In genomic region chr5:56466136-56466816, GRCh38 we compare ENCODE assay signal across 22 cellular contexts.
DNase-seq lines count a peak whose midpoint lies in the region; ATAC-seq and TF ChIP-seq lines count a peak whose summit lies in the region.
"Had no signal": no experiment of that assay in that cellular context is flagged by ENCODE, and none has a peak within 500 bp of the region (broad histone marks: within the 10 kb centered on the region; RNA-seq: fewer than 3 reads in every experiment).

No MANE protein-coding gene starts in this region.

- peak overlapping the region; percentile 68 for H3K27ac ChIP-seq in BLaER1
- H3K27ac ChIP-seq: SJSA1, VCaP had no signal

- H3K27me3 Mint-ChIP-seq in endothelial cell (ENCODE audit: unreplicated experiment) (no peaks in the 10 kb centered on the region), mesothelial cell of epicardium (ENCODE audit: low read depth) (no peaks in the 10 kb centered on the region)
- no peaks in the 10 kb centered on the region for H3K27me3 Mint-ChIP-seq in activated naive CD8-positive, alpha-beta T cell treated with anti-CD3 and anti-CD28 coated beads, Interleukin-2, amount 50 U/mL, for 24 hours
- H3K27me3 Mint-ChIP-seq: activated naive CD4-positive, alpha-beta T cell treated with anti-CD3 and anti-CD28 coated beads, Interleukin-2, amount 50 U/mL, for 24 hours; CD4-positive, alpha-beta memory T cell had no signal

- in situ Hi-C loops in KBM-7 (cut with MboI; ENCODE audit: low pct_unique_long_range_greater_than_20kb, low sequenced_read_pairs): no loop called here

- no peak overlapping the region for H3K9ac ChIP-seq in BLaER1

- H3K9me3 Mint-ChIP-seq in endothelial cell (ENCODE audit: unreplicated experiment) (no peaks in the 10 kb centered on the region), mesothelial cell of epicardium (no peaks in the 10 kb centered on the region)
- H3K9me3 Mint-ChIP-seq in activated naive CD8-positive, alpha-beta T cell treated with anti-CD3 and anti-CD28 coated beads, Interleukin-2, amount 50 U/mL, for 24 hours: no peaks in the 10 kb centered on the region
- H3K9me3 Mint-ChIP-seq: activated naive CD4-positive, alpha-beta T cell treated with anti-CD3 and anti-CD28 coated beads, Interleukin-2, amount 50 U/mL, for 24 hours; CD4-positive, alpha-beta memory T cell; neural crest cell had no signal

- peaks cover 10% of the 10 kb centered on the region for H3K9me3 ChIP-seq in BLaER1
- H3K9me3 ChIP-seq: esophagus muscularis mucosa, gastrocnemius medialis, SJSA1 had no signal

- peak; percentile 17 for DNase-seq in KBM-7
- no peak for DNase-seq in endothelial cell (ENCODE audit: low spot score)
- no peak for DNase-seq in mesothelial cell of epicardium (ENCODE audit: low spot score in 2 of 2, unreplicated experiment in 2 of 2)
- DNase-seq in stimulated activated CD8-positive, alpha-beta memory T cell treated with anti-CD3 and anti-CD28 coated beads, Interleukin-4, amount 100 ng/mL, for 48 hours: no peak
- DNase-seq in islet precursor cell: no peak
- DNase-seq in activated naive CD8-positive, alpha-beta T cell treated with anti-CD3 and anti-CD28 coated beads, Interleukin-2, amount 50 U/mL, for 24 hours: no peak
- DNase-seq: activated CD4-positive, alpha-beta T cell treated with anti-CD3 and anti-CD28 coated beads, Interleukin-2, amount 50 U/mL, for 1 hour; aorta; CD4-positive, alpha-beta memory T cell; effector CD8-positive, alpha-beta T cell; gastrocnemius medialis; NCI-H1092 treated with DMSO at 0.1 percent for 48 hours; NCI-H2107; NCI-H510A had no signal

- H3K4me3 ChIP-seq in BLaER1: no peak overlapping the region
- H3K4me3 ChIP-seq: esophagus muscularis mucosa, gastrocnemius medialis, SJSA1 had no signal

- H3K4me1 Mint-ChIP-seq in endothelial cell (ENCODE audit: unreplicated experiment) (peaks cover 28% of the 10 kb centered on the region), mesothelial cell of epicardium (peaks cover 44% of the 10 kb centered on the region)
- peaks cover 1% of the 10 kb centered on the region for H3K4me1 Mint-ChIP-seq in activated naive CD8-positive, alpha-beta T cell treated with anti-CD3 and anti-CD28 coated beads, Interleukin-2, amount 50 U/mL, for 24 hours

- no peak for ATAC-seq in HG03460 (IDR thresholded peaks at IDR 0.05; ENCODE audit: unreplicated experiment)
- ATAC-seq in activated naive CD8-positive, alpha-beta T cell treated with anti-CD3 and anti-CD28 coated beads, Interleukin-2, amount 50 U/mL, for 24 hours: no peak
- ATAC-seq: Panc1 had no signal

- H3K27me3 ChIP-seq in BLaER1: no peaks in the 10 kb centered on the region
- H3K27me3 ChIP-seq: esophagus muscularis mucosa, gastrocnemius medialis, SJSA1 had no signal

- H4K20me1 ChIP-seq in BLaER1: no peaks in the 10 kb centered on the region

- TF ChIP-seq CTCF in endothelial cell (IDR thresholded peaks at IDR 0.05; ENCODE audit: unreplicated experiment) (no peak), mesothelial cell of epicardium (IDR thresholded peaks at IDR 0.05; ENCODE audit: unreplicated experiment) (no peak)

- peak overlapping the region; percentile 82 for H3K27ac Mint-ChIP-seq in endothelial cell (ENCODE audit: unreplicated experiment)
- H3K27ac Mint-ChIP-seq in mesothelial cell of epicardium: peak overlapping the region; percentile 57
- no peak overlapping the region for H3K27ac Mint-ChIP-seq in activated naive CD8-positive, alpha-beta T cell treated with anti-CD3 and anti-CD28 coated beads, Interleukin-2, amount 50 U/mL, for 24 hours
- H3K27ac Mint-ChIP-seq: activated naive CD4-positive, alpha-beta T cell treated with anti-CD3 and anti-CD28 coated beads, Interleukin-2, amount 50 U/mL, for 24 hours; CD4-positive, alpha-beta memory T cell had no signal

- no peaks in the 10 kb centered on the region for H3K36me3 ChIP-seq in BLaER1
- H3K36me3 ChIP-seq: esophagus muscularis mucosa, gastrocnemius medialis, SJSA1 had no signal

- H3K4me3 Mint-ChIP-seq in endothelial cell (ENCODE audit: unreplicated experiment): no peak overlapping the region
- no peak overlapping the region for H3K4me3 Mint-ChIP-seq in mesothelial cell of epicardium
- H3K4me3 Mint-ChIP-seq in activated naive CD8-positive, alpha-beta T cell treated with anti-CD3 and anti-CD28 coated beads, Interleukin-2, amount 50 U/mL, for 24 hours: no peak overlapping the region
- H3K4me3 Mint-ChIP-seq: activated naive CD4-positive, alpha-beta T cell treated with anti-CD3 and anti-CD28 coated beads, Interleukin-2, amount 50 U/mL, for 24 hours; CD4-positive, alpha-beta memory T cell; neural crest cell had no signal

- H3K4me2 ChIP-seq in BLaER1: peak overlapping the region; percentile 74

- peaks cover 55% of the 10 kb centered on the region for H3K4me1 ChIP-seq in BLaER1

- H3K36me3 Mint-ChIP-seq in endothelial cell (ENCODE audit: low read depth, unreplicated experiment) (peaks cover 3% of the 10 kb centered on the region), mesothelial cell of epicardium (no peaks in the 10 kb centered on the region)
- no peaks in the 10 kb centered on the region for H3K36me3 Mint-ChIP-seq in activated naive CD8-positive, alpha-beta T cell treated with anti-CD3 and anti-CD28 coated beads, Interleukin-2, amount 50 U/mL, for 24 hours (ENCODE audit: low read depth)
- H3K36me3 Mint-ChIP-seq: activated naive CD4-positive, alpha-beta T cell treated with anti-CD3 and anti-CD28 coated beads, Interleukin-2, amount 50 U/mL, for 24 hours had no signal
